ENCODE assay signal across 15 cellular contexts in genomic region chr9:124339603-124340146, GRCh38.
"Had no signal": no experiment of that assay in that cellular context is flagged by ENCODE, and none has a peak within 500 bp of the region (broad histone marks: within the 10 kb centered on the region; RNA-seq: fewer than 3 reads in every experiment).

No MANE protein-coding gene starts in this region.

- H3K27me3 ChIP-seq: breast epithelium, esophagus muscularis mucosa, neutrophil, sigmoid colon had no signal

- ATAC-seq: activated CD4-positive, CD25-positive, alpha-beta regulatory T cell treated with anti-CD3 and anti-CD28 coated beads, Interleukin-2, amount 50 U/mL, for 24 hours had no signal

- H3K9me3 Mint-ChIP-seq: activated naive CD8-positive, alpha-beta T cell treated with anti-CD3 and anti-CD28 coated beads for 36 hours; type B pancreatic cell had no signal

- H3K27me3 Mint-ChIP-seq: activated CD4-positive, alpha-beta memory T cell treated with anti-CD3 and anti-CD28 coated beads for 36 hours; activated naive CD8-positive, alpha-beta T cell treated with anti-CD3 and anti-CD28 coated beads for 36 hours; progenitor cell of endocrine pancreas; type B pancreatic cell had no signal

- H3K4me1 Mint-ChIP-seq: activated naive CD8-positive, alpha-beta T cell treated with anti-CD3 and anti-CD28 coated beads for 36 hours had no signal

- DNase-seq: activated CD4-positive, alpha-beta memory T cell treated with anti-CD3 and anti-CD28 coated beads for 36 hours; activated gamma-delta T cell treated with Interleukin-2 at 50 U/mL for 16 hours; activated naive CD8-positive, alpha-beta T cell treated with anti-CD3 and anti-CD28 coated beads for 36 hours; activated T-cell treated with anti-CD3 and anti-CD28 coated beads, Interleukin-2, amount 50 U/mL, for 48 hours; anterior cingulate cortex; islet precursor cell; sigmoid colon; stimulated activated naive CD4-positive, alpha-beta T cell treated with Interleukin-2 at 50 U/mL for 16 hours had no signal

- H3K9me3 ChIP-seq: neutrophil had no signal

- H3K36me3 ChIP-seq: breast epithelium had no signal

- H3K4me3 ChIP-seq: breast epithelium, esophagus muscularis mucosa, sigmoid colon had no signal

- H3K27ac Mint-ChIP-seq: activated CD4-positive, alpha-beta memory T cell treated with anti-CD3 and anti-CD28 coated beads for 36 hours; activated naive CD8-positive, alpha-beta T cell treated with anti-CD3 and anti-CD28 coated beads for 36 hours; mesothelial cell of epicardium; progenitor cell of endocrine pancreas; type B pancreatic cell had no signal

- H3K4me1 ChIP-seq: breast epithelium had no signal

- H3K27ac ChIP-seq: breast epithelium, esophagus muscularis mucosa, neutrophil, sigmoid colon had no signal

- H3K4me3 Mint-ChIP-seq: activated CD4-positive, alpha-beta memory T cell treated with anti-CD3 and anti-CD28 coated beads for 36 hours; activated naive CD8-positive, alpha-beta T cell treated with anti-CD3 and anti-CD28 coated beads for 36 hours; mesothelial cell of epicardium; type B pancreatic cell had no signal
